In the genomic region with DNA sequence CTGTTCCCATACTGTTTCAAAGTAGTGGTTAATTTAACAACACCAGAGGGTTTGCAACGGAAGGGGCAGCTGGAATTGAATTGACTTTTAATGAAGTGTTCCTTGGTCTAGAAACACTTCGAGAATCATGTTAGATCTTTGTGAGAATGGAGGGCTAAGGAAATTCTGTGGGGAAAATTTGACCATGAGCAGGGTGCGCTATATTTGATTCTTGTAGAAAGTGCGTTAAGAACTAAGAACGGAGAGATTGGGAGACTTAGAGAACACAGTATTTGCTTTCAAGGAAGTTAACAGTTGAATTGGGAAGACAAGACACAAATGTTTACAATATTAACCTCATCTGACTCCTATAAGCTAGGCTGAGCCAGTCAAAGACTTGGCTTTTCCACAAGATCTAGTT, we compare ENCODE assay signal across 10 cellular contexts. TPM values are rescaled to one million over a fixed set of nuclear protein-coding genes. Genes with fewer than 3 reads are reported as not detected.
DNase-seq lines count a peak whose midpoint lies in the region; ATAC-seq and TF ChIP-seq lines count a peak whose summit lies in the region.
"Had no signal": no experiment of that assay in that cellular context is flagged by ENCODE, and none has a peak within 500 bp of the region (broad histone marks: within the 10 kb centered on the region; RNA-seq: fewer than 3 reads in every experiment).

No MANE protein-coding gene starts in this region.

- H3K27ac ChIP-seq in HEK293 (ENCODE audit: extremely low read depth, low read depth, low read length), result no peak overlapping the region
- no peak overlapping the region for H3K27ac ChIP-seq in skeletal muscle tissue (ENCODE audit: low read depth, low read length)

- H3K4me1 Mint-ChIP-seq in activated B cell treated with CpG ODN at 0.5 μM for 24 hours (peaks cover 46% of the 10 kb centered on the region), glutamatergic neuron (ENCODE audit: low read depth, unreplicated experiment) (peaks cover 4% of the 10 kb centered on the region)

- DNase-seq in activated B cell treated with CpG ODN at 0.5 μM for 24 hours (no peak), glutamatergic neuron (no peak), COLO668 (lab: John Stamatoyannopoulos, UW; ENCODE audit: unreplicated experiment) (no peak), NCI-H2107 treated with DMSO at 0.1 percent for 48 hours (lab: John Stamatoyannopoulos, UW; ENCODE audit: unreplicated experiment) (no peak), iPS-NIHi7 (ENCODE audit: extremely low spot score) (no peak)
- DNase-seq: NCI-H226; stimulated activated CD4-positive, alpha-beta T cell treated with anti-CD3 and anti-CD28 coated beads, Interleukin-2, amount 100 ng/mL, for 48 hours had no signal

- intact Hi-C loops in activated B cell treated with CpG ODN at 0.5 μM for 24 hours (cut with micrococcal nuclease), result loop anchor here (10.0 kb wide), 1 partner anchor 216 kb away; a partner anchor contains a TSS

- peaks cover 0 to 10% of the 10 kb centered on the region in 2 experiments; a peak in 1 of 3 replicates for H3K36me3 ChIP-seq in HEK293 (ENCODE audit: control insufficient read depth in 2 of 2, insufficient read depth in 1 of 2, low read length in 2 of 2)
- peaks cover 0 to 2% (median 0%) of the 10 kb centered on the region in 3 donors for H3K36me3 ChIP-seq in skeletal muscle tissue (ENCODE audit: control insufficient read depth in 3 of 3, insufficient read depth in 3 of 3, low read length in 3 of 3)

- peak overlapping the region; percentile 91 for H3K4me3 Mint-ChIP-seq in activated B cell treated with CpG ODN at 0.5 μM for 24 hours
- H3K4me3 Mint-ChIP-seq in glutamatergic neuron (ENCODE audit: unreplicated experiment), result peak overlapping the region; percentile 95

- H3K9me3 ChIP-seq in HEK293 (ENCODE audit: control insufficient read depth, insufficient read depth, low read depth, low read length), result no peaks in the 10 kb centered on the region
- no peaks in the 10 kb centered on the region for H3K9me3 ChIP-seq in skeletal muscle tissue (ENCODE audit: control insufficient read depth in 3 of 3, low read length in 3 of 3)

- H3K27me3 Mint-ChIP-seq in activated B cell treated with CpG ODN at 0.5 μM for 24 hours, result no peaks in the 10 kb centered on the region
- H3K27me3 Mint-ChIP-seq in glutamatergic neuron (ENCODE audit: unreplicated experiment), result no peaks in the 10 kb centered on the region

- H3K4me3 ChIP-seq in HEK293 (ENCODE audit: low read depth, low read length), result peak overlapping the region; percentile 70
- H3K4me3 ChIP-seq in skeletal muscle tissue (ENCODE audit: low read length in 3 of 3), result peak overlapping the region; percentile 95 to 98 (median 97)

- CTCF ChIA-PET in HEK293 (lab: Yijun Ruan, JAX), result interaction anchor here (0.5 kb wide), 1 partner anchor 141 kb away, joined by 3 read pairs; no protein-coding TSS in a partner anchor
- CTCF ChIA-PET in activated B cell treated with CpG ODN at 0.5 μM for 24 hours (lab: Charles Lee), result interaction anchor here (0.9 to 1.1 kb wide), 2 partner anchors 19 to 182 kb away, joined by 3 to 4 read pairs; no protein-coding TSS in a partner anchor

- peak overlapping the region; percentile 84 to 94 (median 93) for H3K9ac ChIP-seq in skeletal muscle tissue (ENCODE audit: low read depth in 1 of 3, low read length in 3 of 3)

- H3K27ac Mint-ChIP-seq in activated B cell treated with CpG ODN at 0.5 μM for 24 hours (no peak overlapping the region), glutamatergic neuron (ENCODE audit: unreplicated experiment) (no peak overlapping the region)

- H3K4me1 ChIP-seq in HEK293 (ENCODE audit: control insufficient read depth, insufficient read depth, low read length) (0 out of 2 replicates have a peak, but pooled peaks cover 2% of the 10 kb centered on the region), skeletal muscle tissue (ENCODE audit: control insufficient read depth in 3 of 3, insufficient read depth in 3 of 3, low read length in 3 of 3) (peaks cover 11 to 17% (median 13%) of the 10 kb centered on the region in 3 donors)

- ATAC-seq in activated B cell treated with CpG ODN at 0.5 μM for 24 hours (ENCODE audit: low read depth) (no peak), HG03354 (IDR thresholded peaks at IDR 0.05; ENCODE audit: poor library complexity, severe bottlenecking, unreplicated experiment) (no peak)

- H3K27me3 ChIP-seq in skeletal muscle tissue (ENCODE audit: control insufficient read depth in 3 of 3, insufficient read depth in 3 of 3, low read length in 3 of 3), result peaks cover 3 to 6% (median 4%) of the 10 kb centered on the region in 3 donors

- TF ChIP-seq CTCF in HEK293 (tag by site-specific recombination; IDR thresholded peaks at IDR 0.05) (no peak), activated B cell treated with CpG ODN at 0.5 μM for 24 hours (IDR thresholded peaks at IDR 0.05) (no peak), glutamatergic neuron (IDR thresholded peaks at IDR 0.05; ENCODE audit: partially characterized antibody, unreplicated experiment) (no peak)

- POLR2A ChIA-PET in HEK293 (lab: Yijun Ruan, JAX) (interaction anchor here (0.7 to 1.3 kb wide), 2 partner anchors 20 to 44 kb away, joined by 3 to 5 read pairs; no protein-coding TSS in a partner anchor), activated B cell treated with CpG ODN at 0.5 μM for 24 hours (lab: Charles Lee) (interaction anchor here (2.5 to 2.6 kb wide), 2 partner anchors 21 to 94 kb away, joined by 5 to 13 read pairs; a partner anchor contains a TSS)

- H3K36me3 Mint-ChIP-seq in activated B cell treated with CpG ODN at 0.5 μM for 24 hours (ENCODE audit: low read depth) (peaks cover 8% of the 10 kb centered on the region), glutamatergic neuron (ENCODE audit: unreplicated experiment) (peaks cover 14% of the 10 kb centered on the region)

- peaks cover 3% of the 10 kb centered on the region for H3K9me3 Mint-ChIP-seq in activated B cell treated with CpG ODN at 0.5 μM for 24 hours
- H3K9me3 Mint-ChIP-seq in glutamatergic neuron (ENCODE audit: unreplicated experiment), result peaks cover 6% of the 10 kb centered on the region

TF ChIP-seq in HEK293, 187 proteins besides CTCF, POLR2A, EP300 and RAD21:
- TF ChIP-seq KLF9 (tag by site-specific recombination; IDR thresholded peaks at IDR 0.05; ENCODE audit: low read depth) (no peak), ZNF707 (tag by site-specific recombination; IDR thresholded peaks at IDR 0.05) (peak; percentile 86), ZNF530 (tag by site-specific recombination; IDR thresholded peaks at IDR 0.05; ENCODE audit: low read depth) (no peak)
- TF ChIP-seq, protein P1, sequence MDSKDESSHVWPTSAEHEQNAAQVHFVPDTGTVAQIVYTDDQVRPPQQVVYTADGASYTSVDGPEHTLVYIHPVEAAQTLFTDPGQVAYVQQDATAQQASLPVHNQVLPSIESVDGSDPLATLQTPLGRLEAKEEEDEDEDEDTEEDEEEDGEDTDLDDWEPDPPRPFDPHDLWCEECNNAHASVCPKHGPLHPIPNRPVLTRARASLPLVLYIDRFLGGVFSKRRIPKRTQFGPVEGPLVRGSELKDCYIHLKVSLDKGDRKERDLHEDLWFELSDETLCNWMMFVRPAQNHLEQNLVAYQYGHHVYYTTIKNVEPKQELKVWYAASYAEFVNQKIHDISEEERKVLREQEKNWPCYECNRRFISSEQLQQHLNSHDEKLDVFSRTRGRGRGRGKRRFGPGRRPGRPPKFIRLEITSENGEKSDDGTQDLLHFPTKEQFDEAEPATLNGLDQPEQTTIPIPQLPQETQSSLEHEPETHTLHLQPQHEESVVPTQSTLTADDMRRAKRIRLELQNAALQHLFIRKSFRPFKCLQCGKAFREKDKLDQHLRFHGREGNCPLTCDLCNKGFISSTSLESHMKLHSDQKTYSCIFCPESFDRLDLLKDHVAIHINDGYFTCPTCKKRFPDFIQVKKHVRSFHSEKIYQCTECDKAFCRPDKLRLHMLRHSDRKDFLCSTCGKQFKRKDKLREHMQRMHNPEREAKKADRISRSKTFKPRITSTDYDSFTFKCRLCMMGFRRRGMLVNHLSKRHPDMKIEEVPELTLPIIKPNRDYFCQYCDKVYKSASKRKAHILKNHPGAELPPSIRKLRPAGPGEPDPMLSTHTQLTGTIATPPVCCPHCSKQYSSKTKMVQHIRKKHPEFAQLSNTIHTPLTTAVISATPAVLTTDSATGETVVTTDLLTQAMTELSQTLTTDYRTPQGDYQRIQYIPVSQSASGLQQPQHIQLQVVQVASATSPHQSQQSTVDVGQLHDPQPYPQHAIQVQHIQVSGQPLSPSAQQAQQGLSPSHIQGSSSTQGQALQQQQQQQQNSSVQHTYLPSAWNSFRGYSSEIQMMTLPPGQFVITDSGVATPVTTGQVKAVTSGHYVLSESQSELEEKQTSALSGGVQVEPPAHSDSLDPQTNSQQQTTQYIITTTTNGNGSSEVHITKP (tag by site-specific recombination; IDR thresholded peaks at IDR 0.05), result no peak

RNA-seq across cellular contexts. Expression of a gene that starts 1.2 kb away (rescaled TPM):
- total RNA-seq in activated B cell treated with CpG ODN at 0.5 μM for 24 hours (17.0 and 21.0 TPM in 2 replicates), glutamatergic neuron (ENCODE audit: unreplicated experiment) (13.2 TPM), skeletal muscle tissue (4.2 TPM)

RNA-seq across cellular contexts. Expression of a gene that starts 21.4 kb away (rescaled TPM):
- total RNA-seq in activated B cell treated with CpG ODN at 0.5 μM for 24 hours, result 28.5 and 34.1 TPM in 2 replicates
- total RNA-seq in glutamatergic neuron (ENCODE audit: unreplicated experiment), result 22.9 TPM
- 8.9 TPM for total RNA-seq in skeletal muscle tissue

RNA-seq across cellular contexts. Expression of a gene that starts 45.3 kb away (rescaled TPM):
- total RNA-seq in activated B cell treated with CpG ODN at 0.5 μM for 24 hours (21.6 and 21.7 TPM in 2 replicates), glutamatergic neuron (ENCODE audit: unreplicated experiment) (22.9 TPM), skeletal muscle tissue (22.4 TPM)
